In the genomic region with DNA sequence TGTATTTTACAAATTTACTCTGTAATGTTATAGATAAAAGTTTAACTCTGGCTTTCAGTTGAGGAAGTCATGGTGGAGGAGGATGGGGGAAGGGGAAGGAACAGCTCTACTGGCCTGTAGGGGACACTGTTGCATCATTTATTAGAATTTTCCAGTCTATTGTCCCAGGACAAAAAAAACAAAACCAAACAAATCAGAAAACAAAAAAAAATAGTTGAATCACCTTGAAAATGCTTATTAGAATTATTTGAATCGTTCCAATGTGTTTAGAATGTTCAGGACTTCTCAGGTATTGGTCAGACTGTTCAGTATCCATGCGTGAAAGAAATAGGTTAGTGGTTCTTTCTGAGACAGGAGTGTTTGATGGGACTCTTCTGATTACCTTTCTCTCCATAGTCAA, we compare ENCODE assay signal across 9 cellular contexts.
A peak's percentile ranks its signal among the peaks of the same experiment; 100 is the strongest.
DNase-seq lines count a peak whose midpoint lies in the region; ATAC-seq and TF ChIP-seq lines count a peak whose summit lies in the region.
"Had no signal": no experiment of that assay in that cellular context is flagged by ENCODE, and none has a peak within 500 bp of the region (broad histone marks: within the 10 kb centered on the region; RNA-seq: fewer than 3 reads in every experiment).

No MANE protein-coding gene starts in this region.

- no peak overlapping the region for H2AFZ ChIP-seq in H9 (ENCODE audit: low read length)

- POLR2A ChIA-PET in CD4-positive, alpha-beta T cell (lab: Charles Lee): no interaction called here
- POLR2A ChIA-PET in activated CD4-positive, alpha-beta memory T cell treated with anti-CD3 and anti-CD28 coated beads for 36 hours (lab: Charles Lee): no interaction called here

- no CpG with 5 or more reads among the region's 2 CpGs for WGBS in H9 (ENCODE audit: extremely low coverage, insufficient read length, low lambda C conversion rate)

- H2BK12ac ChIP-seq in H9 (ENCODE audit: insufficient read length, low read depth, low read length): no peak overlapping the region

- no peaks in the 10 kb centered on the region; the same call in 1 of the 2 replicates for H3K79me2 ChIP-seq in H9 (ENCODE audit: insufficient read depth, low read length)

- H3K9me3 Mint-ChIP-seq in CD4-positive, alpha-beta T cell: peaks cover under 1% of the 10 kb centered on the region
- H3K9me3 Mint-ChIP-seq in H9: no peaks in the 10 kb centered on the region
- H3K9me3 Mint-ChIP-seq in activated CD4-positive, alpha-beta memory T cell treated with anti-CD3 and anti-CD28 coated beads for 36 hours: no peaks in the 10 kb centered on the region
- H3K9me3 Mint-ChIP-seq: IgD-negative memory B cell had no signal

- DNase-seq in CD4-positive, alpha-beta T cell: no peak
- DNase-seq in H9: no peak
- peak; percentile 40 for DNase-seq in SKM-1 (lab: John Stamatoyannopoulos, UW; ENCODE audit: unreplicated experiment)
- DNase-seq in left cardiac atrium: no peak
- peak; percentile 53 for DNase-seq in superior temporal gyrus (ENCODE audit: extremely low spot score)
- no peak for DNase-seq in NCI-H187 (lab: John Stamatoyannopoulos, UW)
- DNase-seq in activated CD4-positive, alpha-beta memory T cell treated with anti-CD3 and anti-CD28 coated beads for 36 hours: no peak

- H3K79me1 ChIP-seq in H9 (ENCODE audit: insufficient read depth, low read depth, low read length, poor library complexity, severe bottlenecking): no peaks in the 10 kb centered on the region

- no peak overlapping the region for H3K4me2 ChIP-seq in H9 (ENCODE audit: insufficient read depth, insufficient read length, low read length)

- H3K4me1 ChIP-seq in H9 (ENCODE audit: insufficient read depth, low read length): no peaks in the 10 kb centered on the region

- ATAC-seq in CD4-positive, alpha-beta T cell (ENCODE audit: poor library complexity): no peak
- peak; percentile 39 to 57 for ATAC-seq in left cardiac atrium
- ATAC-seq in HG02973 (IDR thresholded peaks at IDR 0.05; ENCODE audit: unreplicated experiment): no peak

- H3K9me3 ChIP-seq in CD4-positive, alpha-beta T cell (ENCODE audit: control insufficient read depth, low read length): no peaks in the 10 kb centered on the region
- H3K9me3 ChIP-seq in H9 (ENCODE audit: control insufficient read depth, low read depth, low read length): no peaks in the 10 kb centered on the region

- no peak overlapping the region for H4K5ac ChIP-seq in H9 (ENCODE audit: insufficient read length, low read depth, low read length)

- no peaks in the 10 kb centered on the region for H3K27me3 ChIP-seq in CD4-positive, alpha-beta T cell (ENCODE audit: control insufficient read depth, insufficient read depth, low read length)
- H3K27me3 ChIP-seq in H9 (ENCODE audit: insufficient read depth, low read length): no peaks in the 10 kb centered on the region

- intact Hi-C loops in CD4-positive, alpha-beta T cell (cut with DNase I, micrococcal nuclease): no loop called here
- intact Hi-C loops in left cardiac atrium (cut with DNase I): no loop called here
- intact Hi-C loops in activated CD4-positive, alpha-beta memory T cell treated with anti-CD3 and anti-CD28 coated beads for 36 hours (cut with micrococcal nuclease): loop anchor here (10.0 kb wide), 1 partner anchor 339 kb away; the partner anchor contains the start of gene IRX3

- H3K56ac ChIP-seq in H9 (ENCODE audit: insufficient read length, low read depth, low read length): no peak overlapping the region

- no peak overlapping the region for H3K4ac ChIP-seq in H9 (ENCODE audit: low read depth, low read length)

- no peak overlapping the region for H2AK5ac ChIP-seq in H9 (ENCODE audit: insufficient read length, low read length)

- no peak overlapping the region for H3K4me3 Mint-ChIP-seq in CD4-positive, alpha-beta T cell
- H3K4me3 Mint-ChIP-seq in H9: no peak overlapping the region
- no peak overlapping the region for H3K4me3 Mint-ChIP-seq in activated CD4-positive, alpha-beta memory T cell treated with anti-CD3 and anti-CD28 coated beads for 36 hours
- H3K4me3 Mint-ChIP-seq: IgD-negative memory B cell had no signal

- H3K27me3 Mint-ChIP-seq in CD4-positive, alpha-beta T cell: no peaks in the 10 kb centered on the region
- no peaks in the 10 kb centered on the region for H3K27me3 Mint-ChIP-seq in H9 (ENCODE audit: low read depth)
- no peaks in the 10 kb centered on the region for H3K27me3 Mint-ChIP-seq in activated CD4-positive, alpha-beta memory T cell treated with anti-CD3 and anti-CD28 coated beads for 36 hours
- H3K27me3 Mint-ChIP-seq: IgD-negative memory B cell had no signal

- H4K20me1 ChIP-seq in H9 (ENCODE audit: control insufficient read depth, insufficient read depth, insufficient read length): no peaks in the 10 kb centered on the region

- H2BK20ac ChIP-seq in H9 (ENCODE audit: low read depth, low read length, poor library complexity, severe bottlenecking): no peak overlapping the region

- no peak overlapping the region for H3K23ac ChIP-seq in H9 (ENCODE audit: insufficient read length, low read depth, low read length)

- no peak overlapping the region for H2BK120ac ChIP-seq in H9 (ENCODE audit: low read depth, low read length, poor library complexity, severe bottlenecking)

- no peaks in the 10 kb centered on the region for H3K23me2 ChIP-seq in H9 (ENCODE audit: insufficient read length, low read depth, low read length, poor library complexity, severe bottlenecking)

- no peak overlapping the region for H3T11ph ChIP-seq in H9 (ENCODE audit: low read length)

- no peak overlapping the region for H2BK15ac ChIP-seq in H9 (ENCODE audit: low read depth, low read length)

- no peak overlapping the region for H3K27ac Mint-ChIP-seq in CD4-positive, alpha-beta T cell
- no peak overlapping the region for H3K27ac Mint-ChIP-seq in H9
- H3K27ac Mint-ChIP-seq in activated CD4-positive, alpha-beta memory T cell treated with anti-CD3 and anti-CD28 coated beads for 36 hours: no peak overlapping the region
- H3K27ac Mint-ChIP-seq: IgD-negative memory B cell had no signal

- no peak overlapping the region for H2BK5ac ChIP-seq in H9 (ENCODE audit: insufficient read length, low read length)

- H3K36me3 Mint-ChIP-seq in CD4-positive, alpha-beta T cell (ENCODE audit: low read depth): peaks cover 11% of the 10 kb centered on the region
- no peaks in the 10 kb centered on the region for H3K36me3 Mint-ChIP-seq in H9 (ENCODE audit: insufficient read depth in 1 of 3, low read depth in 3 of 3)
- peaks cover 6% of the 10 kb centered on the region for H3K36me3 Mint-ChIP-seq in activated CD4-positive, alpha-beta memory T cell treated with anti-CD3 and anti-CD28 coated beads for 36 hours

- no peak overlapping the region for H3K9ac ChIP-seq in H9 (ENCODE audit: extremely low read depth, insufficient read length, low read length)

- H3K27ac ChIP-seq in CD4-positive, alpha-beta T cell (ENCODE audit: low read depth, low read length): no peak overlapping the region
- no peak overlapping the region for H3K27ac ChIP-seq in H9 (ENCODE audit: insufficient read length, low read depth, low read length)

- H4K8ac ChIP-seq in H9 (replicated peaks; ENCODE audit: insufficient read length, low read depth, low read length): no peak overlapping the region

- CTCF ChIA-PET in CD4-positive, alpha-beta T cell (lab: Charles Lee): no interaction called here
- CTCF ChIA-PET in activated CD4-positive, alpha-beta memory T cell treated with anti-CD3 and anti-CD28 coated beads for 36 hours (lab: Charles Lee): interaction anchor here (0.6 to 1.2 kb wide), 2 partner anchors 9 to 12 kb away, joined by 4 read pairs; no protein-coding TSS in a partner anchor

- TF ChIP-seq CTCF in CD4-positive, alpha-beta T cell (IDR thresholded peaks at IDR 0.05): peak; percentile 28
- peak; percentile 95 for TF ChIP-seq CTCF in H9 (conservative IDR thresholded peaks at IDR 0.05)

- H3K4me1 Mint-ChIP-seq in CD4-positive, alpha-beta T cell (ENCODE audit: low read depth): peaks cover 14% of the 10 kb centered on the region
- H3K4me1 Mint-ChIP-seq in H9: 0 out of 4 replicates have a peak, but pooled peaks cover 0 to 3% of the 10 kb centered on the region in 2 experiments
- H3K4me1 Mint-ChIP-seq in activated CD4-positive, alpha-beta memory T cell treated with anti-CD3 and anti-CD28 coated beads for 36 hours (ENCODE audit: low read depth): peaks cover 4% of the 10 kb centered on the region

- H3K14ac ChIP-seq in H9 (ENCODE audit: insufficient read depth, low read length): no peak overlapping the region

- H4K91ac ChIP-seq in H9 (ENCODE audit: insufficient read length, low read depth, low read length): no peak overlapping the region

- no peak overlapping the region for H3K18ac ChIP-seq in H9 (ENCODE audit: insufficient read length, low read depth, low read length)

Comparison
In these comparisons a context has a peak if more than half of its experiments do, and no peak if none do; other contexts are left out.
1. ATAC-seq: peak in left cardiac atrium (2 of 2); none in CD4-positive, alpha-beta T cell (single experiment) and HG02973 (single experiment).
2. DNase-seq: peak in SKM-1 (single experiment) and superior temporal gyrus (single experiment); none in CD4-positive, alpha-beta T cell (0 of 10), H9 (single experiment), left cardiac atrium (single experiment), NCI-H187 (0 of 2) and activated CD4-positive, alpha-beta memory T cell treated with anti-CD3 and anti-CD28 coated beads for 36 hours (single experiment).